Comparison of ENCODE assay signal across 8 cellular contexts in genomic region chr19:860481-861098, GRCh38. TPM values are rescaled to one million over a fixed set of nuclear protein-coding genes. Genes with fewer than 3 reads are reported as not detected.
DNase-seq lines count a peak whose midpoint lies in the region; ATAC-seq and TF ChIP-seq lines count a peak whose summit lies in the region.

No MANE protein-coding gene starts in this region.

- H3K79me2 ChIP-seq in osteoblast (ENCODE audit: insufficient read depth, low read length) = no peaks in the 10 kb centered on the region

- peak overlapping the region; percentile 55 for H3K4me2 ChIP-seq in osteoblast (ENCODE audit: insufficient read depth, low read length)

- H4K20me1 ChIP-seq in osteoblast (ENCODE audit: insufficient read depth, low read length) = no peaks in the 10 kb centered on the region

- H3K9me3 ChIP-seq in osteoblast (ENCODE audit: low read depth, low read length) = no peaks in the 10 kb centered on the region

- H3K4me1 ChIP-seq in osteoblast (ENCODE audit: insufficient read depth, low read length) = peaks cover 3% of the 10 kb centered on the region

- H3K4me3 ChIP-seq in fibroblast of mammary gland (ENCODE audit: control insufficient read depth, low read depth, low read length) (peak overlapping the region; percentile 19), osteoblast (ENCODE audit: insufficient read depth, low read length) (peak overlapping the region; percentile 53)

- H3K27me3 ChIP-seq in osteoblast (ENCODE audit: insufficient read depth, low read length) = peaks cover 11% of the 10 kb centered on the region

- no peak overlapping the region for H3K27ac ChIP-seq in osteoblast (ENCODE audit: low read depth, low read length)

- no peak for ATAC-seq in GM21390 (IDR thresholded peaks at IDR 0.05; ENCODE audit: unreplicated experiment)
- ATAC-seq in HG03045 (IDR thresholded peaks at IDR 0.05; ENCODE audit: unreplicated experiment) = no peak

- TF ChIP-seq CTCF in fibroblast of mammary gland (conservative IDR thresholded peaks at IDR 0.05; ENCODE audit: control insufficient read depth, insufficient read depth, low read depth, low read length) (no peak), osteoblast (IDR thresholded peaks at IDR 0.05; ENCODE audit: extremely low read depth, low read depth, low read length) (no peak)

- no peaks in the 10 kb centered on the region for H3K36me3 ChIP-seq in osteoblast (ENCODE audit: insufficient read depth, low read length)

- H2AFZ ChIP-seq in osteoblast (ENCODE audit: low read length) = no peak overlapping the region

- DNase-seq in SKM-1 treated with dmso at 0.1 percent for 144 hours (lab: John Stamatoyannopoulos, UW; ENCODE audit: unreplicated experiment) (peak; percentile 40), SKM-1 (lab: John Stamatoyannopoulos, UW; ENCODE audit: unreplicated experiment) (no peak), NCI-H460 (ENCODE audit: extremely low read depth, low read depth) (peak; percentile 70), activated T-cell treated with anti-CD3 and anti-CD28 coated beads for 48 hours (ENCODE audit: low read depth) (peak; percentile 67), fibroblast of mammary gland (ENCODE audit: low read depth) (peak; percentile 70), osteoblast (ENCODE audit: insufficient read length, low spot score, missing footprints) (peak; percentile 99)

RNA-seq across cellular contexts. Expression of gene CFD, which starts 1.1 kb away (rescaled TPM):
- total RNA-seq in NCI-H460 (2014; rRNA removed; shearing (Covaris generic)) = 9.2 and 14.1 TPM in 2 replicates
- polyA plus RNA-seq in NCI-H460 (2014; cell fraction: nucleus; rRNA removed) = 14.1 and 32.7 TPM in 2 replicates
- total RNA-seq in osteoblast = 8.3 and 19.9 TPM in 2 replicates

RNA-seq across cellular contexts. Expression of gene ELANE, which starts 8.5 kb away (rescaled TPM):
- total RNA-seq in NCI-H460 (2014; rRNA removed; shearing (Covaris generic)) = 0.40 TPM in 1 of 2 replicates, not detected in the other
- polyA plus RNA-seq in NCI-H460 (2014; cell fraction: nucleus; rRNA removed) = 0.15 and 1.1 TPM in 2 replicates
- 0.36 and 0.59 TPM in 2 replicates for total RNA-seq in osteoblast

RNA-seq across cellular contexts. Expression of gene PRTN3, which starts 19.8 kb away (rescaled TPM):
- total RNA-seq in NCI-H460 (2014; rRNA removed; shearing (Covaris generic)) = 0.50 and 1.4 TPM in 2 replicates
- polyA plus RNA-seq in NCI-H460 (2014; cell fraction: nucleus; rRNA removed) = not detected in 2 replicates
- total RNA-seq in osteoblast = not detected in 2 replicates

RNA-seq across cellular contexts. Expression of gene MED16, which starts 32.4 kb away (rescaled TPM):
- total RNA-seq in NCI-H460 (2014; rRNA removed; shearing (Covaris generic)) = 10.3 and 12.3 TPM in 2 replicates
- 11.8 and 12.7 TPM in 2 replicates for polyA plus RNA-seq in NCI-H460 (2014; cell fraction: nucleus; rRNA removed)
- 20.6 and 25.0 TPM in 2 replicates for total RNA-seq in osteoblast

RNA-seq across cellular contexts. Expression of gene RNU6-9, which starts 32.7 kb away (rescaled TPM):
- not detected in 2 replicates for total RNA-seq in NCI-H460 (2014; rRNA removed; shearing (Covaris generic))
- polyA plus RNA-seq in NCI-H460 (2014; cell fraction: nucleus; rRNA removed) = not detected in 2 replicates
- not detected in 2 replicates for total RNA-seq in osteoblast
